Comparison of ENCODE assay signal across 1 cellular context in genomic region chr4:39636786-39637185, GRCh38.
TF ChIP-seq lines count a peak whose summit lies in the region.

No MANE protein-coding gene starts in this region.

TF ChIP-seq in HepG2, 621 proteins besides CTCF, POLR2A, EP300 and RAD21 (continued from another document):
- no peak for TF ChIP-seq KDM5B (CRISPR knock-in tag; IDR thresholded peaks at IDR 0.05; ENCODE audit: borderline replicate concordance)
- TF ChIP-seq NCOR1 (IDR thresholded peaks at IDR 0.05; ENCODE audit: borderline replicate concordance, low read length), result peak; percentile 69
- TF ChIP-seq TFAP4 (IDR thresholded peaks at IDR 0.05; ENCODE audit: borderline replicate concordance, low read depth), result no peak
- no peak for TF ChIP-seq DMTF1 (CRISPR knock-in tag; IDR thresholded peaks at IDR 0.05)
TF ChIP-seq in HepG2: peak in this region for 3.
